Comparison of ENCODE assay signal across 16 cellular contexts in the genomic region with DNA sequence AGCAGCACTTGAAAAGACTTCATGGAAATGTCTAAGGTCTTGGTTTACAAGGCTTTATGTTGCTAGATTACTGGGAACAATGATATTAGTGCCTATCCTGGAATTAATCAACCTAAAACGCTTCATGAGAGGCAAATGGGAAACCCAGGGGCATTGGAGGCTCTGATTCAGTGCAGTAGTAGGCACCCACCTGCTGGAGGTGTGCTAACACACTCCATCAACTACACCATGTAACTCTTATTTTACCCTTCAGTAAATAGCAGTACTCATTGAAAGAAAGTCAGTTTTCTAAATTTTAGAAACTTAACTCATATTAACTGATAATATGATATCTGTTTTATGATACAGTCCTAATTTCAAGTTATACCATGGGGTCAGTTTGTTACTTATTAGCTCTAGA. TPM values are rescaled to one million over a fixed set of nuclear protein-coding genes. Genes with fewer than 3 reads are reported as not detected.
DNase-seq lines count a peak whose midpoint lies in the region; ATAC-seq, FAIRE-seq and TF ChIP-seq lines count a peak whose summit lies in the region.
"Had no signal": no experiment of that assay in that cellular context is flagged by ENCODE, and none has a peak within 500 bp of the region (broad histone marks: within the 10 kb centered on the region; RNA-seq: fewer than 3 reads in every experiment).

No MANE protein-coding gene starts in this region.

- H3K27me3 ChIP-seq in GM12878 (replicated peaks in 1 of 2; ENCODE audit: control insufficient read depth in 2 of 2, insufficient read depth in 2 of 2, low read length in 1 of 2), result no peaks in the 10 kb centered on the region

- H3K9me3 ChIP-seq in GM12878 (replicated peaks; ENCODE audit: control insufficient read depth, insufficient read depth, low read length), result no peaks in the 10 kb centered on the region

- no peaks in the 10 kb centered on the region for H3K79me2 ChIP-seq in GM12878 (ENCODE audit: control insufficient read depth, insufficient read depth, low read length)

- WGBS in GM12878 (ENCODE audit: insufficient coverage, insufficient replicate concordance, low lambda C conversion rate, missing lambda C conversion rate), result 59% methylated on average over 1 of the region's 1 CpG

- H4K20me1 ChIP-seq in GM12878 (ENCODE audit: control insufficient read depth, insufficient read depth), result no peaks in the 10 kb centered on the region

- no peaks in the 10 kb centered on the region for H3K36me3 ChIP-seq in GM12878 (ENCODE audit: control insufficient read depth in 2 of 2, insufficient read depth in 2 of 2, low read length in 1 of 2)

- no peak for TF ChIP-seq POLR2A in GM12878 (IDR thresholded peaks at IDR 0.05; ENCODE audit: low read depth, low read length)

- FAIRE-seq in GM12878 (lab: Jason Lieb, UNC), result no peak
- FAIRE-seq: endometrium had no signal

- TF ChIP-seq RAD21 in GM12878 (IDR thresholded peaks at IDR 0.05; ENCODE audit: insufficient read depth, low read depth, low read length), result peak; percentile 29; the same call in 1 of the 2 replicates

- SMC1A ChIA-PET in GM12878 (lab: Charles Lee; ENCODE audit: uncharacterized antibody, unreplicated experiment), result interaction anchor here (1.0 to 5.3 kb wide), 17 partner anchors 14 to 221 kb away, joined by 3 to 82 read pairs (median 5); partner anchors contain the start of gene NFE2L2

- in situ Hi-C loops in GM12878 (cut with MboI), result no loop called here

- no peak for TF ChIP-seq EP300 in GM12878 (IDR thresholded peaks at IDR 0.05; ENCODE audit: borderline replicate concordance in 1 of 2, control insufficient read depth in 1 of 2, low read depth in 2 of 2, low read length in 2 of 2)

- no peak overlapping the region for H2AFZ ChIP-seq in GM12878 (ENCODE audit: control insufficient read depth, low read depth, low read length)

- intact Hi-C loops in GM12878 (cut with micrococcal nuclease; ENCODE audit: unreplicated experiment), result no loop called here

- BruUV-seq in GM12878 (replicated peaks; lab: Mats Ljungman, UMichigan), result no TSS peak

- peak; percentile 13 for DNase-seq in DMS79 (lab: John Stamatoyannopoulos, UW)
- DNase-seq in GM12878 (ENCODE audit: low read depth, low spot score), result no peak
- no peak for DNase-seq in NCI-H1105 (lab: John Stamatoyannopoulos, UW)
- no peak for DNase-seq in NCI-H345 (lab: John Stamatoyannopoulos, UW)
- DNase-seq: activated effector memory CD4-positive, alpha-beta T cell treated with anti-CD3 and anti-CD28 coated beads, Interleukin-2, amount 50 U/mL, for 16 hours; COR-L47; kidney glomerular epithelial cell; NCI-H1694; NCI-H524; stimulated activated CD4-positive, alpha-beta T cell treated with anti-CD3 and anti-CD28 coated beads, Interleukin-2, amount 100 ng/mL, for 48 hours; substantia nigra had no signal

- no peak overlapping the region for H3K4me2 ChIP-seq in GM12878 (ENCODE audit: control insufficient read depth, insufficient read depth)

- ATAC-seq in HG03175 (IDR thresholded peaks at IDR 0.05; ENCODE audit: unreplicated experiment) (peak; percentile 46), GM12878 (peak; percentile 86), HG02588 (IDR thresholded peaks at IDR 0.05; ENCODE audit: unreplicated experiment) (no peak), HG03039 (IDR thresholded peaks at IDR 0.05; ENCODE audit: unreplicated experiment) (no peak)

- TF ChIP-seq CTCF in GM12874 (IDR thresholded peaks at IDR 0.05; ENCODE audit: insufficient read depth, low read depth, low read length) (peak; percentile 28; the same call in 1 of the 2 replicates), GM12878 (IDR thresholded peaks at IDR 0.05 in 2 of 3, conservative IDR thresholded peaks at IDR 0.05 in 1 of 3; ENCODE audit: control insufficient read depth in 2 of 3, extremely low read depth in 1 of 3, insufficient read depth in 1 of 3, low read depth in 3 of 3, low read length in 3 of 3) (peak; percentile 11 to 40 (median 23); a peak in 3 of 6 replicates)

- RAD21 ChIA-PET in GM12878 (lab: Charles Lee; ENCODE audit: unreplicated experiment), result interaction anchor here (0.7 to 6.7 kb wide), 9 partner anchors 17 to 221 kb away, joined by 3 to 65 read pairs (median 5); partner anchors contain the start of gene HNRNPA3

- peaks cover 7% of the 10 kb centered on the region; the same call in 1 of the 2 replicates for H3K4me1 ChIP-seq in GM12878 (ENCODE audit: control insufficient read depth, insufficient read depth, low read length)

- POLR2A ChIA-PET in GM12878 (lab: Charles Lee), result interaction anchor here (0.6 to 4.2 kb wide), 9 partner anchors 17 to 918 kb away, joined by 3 to 22 read pairs (median 3); partner anchors contain the start of gene NFE2L2

- no peak overlapping the region for H3K9ac ChIP-seq in GM12878 (ENCODE audit: control insufficient read depth, insufficient read depth, low read length)

- H3K4me3 ChIP-seq in GM12878, result no peak overlapping the region

- no peak overlapping the region for H3K27ac ChIP-seq in GM12878 (ENCODE audit: control insufficient read depth, insufficient read depth)

- CTCF ChIA-PET in GM12878 (lab: Yijun Ruan, JAX), result interaction anchor here (0.6 to 6.2 kb wide), 18 partner anchors 9 to 139 kb away, joined by 3 to 128 read pairs (median 4); partner anchors contain the start of genes HNRNPA3 and NFE2L2

TF ChIP-seq in GM12878, 131 proteins besides CTCF, POLR2A, EP300 and RAD21 (continues in another document):
- TF ChIP-seq E4F1 (IDR thresholded peaks at IDR 0.05; ENCODE audit: borderline replicate concordance, partially characterized antibody), result no peak
- TF ChIP-seq PAX8 (IDR thresholded peaks at IDR 0.05), result no peak
- no peak for TF ChIP-seq GABPA (IDR thresholded peaks at IDR 0.05; ENCODE audit: low read depth)
- TF ChIP-seq KAT2A (conservative IDR thresholded peaks at IDR 0.05; ENCODE audit: control insufficient read depth, low read depth, low read length), result no peak
- no peak for TF ChIP-seq TCF12 (IDR thresholded peaks at IDR 0.05; ENCODE audit: low read depth, low read length)
- TF ChIP-seq ZNF217 (IDR thresholded peaks at IDR 0.05), result no peak
- TF ChIP-seq STAT3 (IDR thresholded peaks at IDR 0.05; ENCODE audit: low read depth, low read length), result no peak
- no peak for TF ChIP-seq LARP7 (IDR thresholded peaks at IDR 0.05)
- TF ChIP-seq PML (IDR thresholded peaks at IDR 0.05; ENCODE audit: low read length), result no peak
- no peak for TF ChIP-seq TCF7 (IDR thresholded peaks at IDR 0.05; ENCODE audit: borderline replicate concordance)
- TF ChIP-seq FOXK2 (IDR thresholded peaks at IDR 0.05), result no peak
- TF ChIP-seq STAT1 (conservative IDR thresholded peaks at IDR 0.05), result no peak
- no peak for TF ChIP-seq NR2F1 (conservative IDR thresholded peaks at IDR 0.05)

RNA-seq across cellular contexts. Expression of gene HNRNPA3, which starts 17.4 kb away (rescaled TPM):
- 156 and 159 TPM in 2 replicates for total RNA-seq in GM12878 (2013; cell fraction: nucleolus; rRNA removed)
- total RNA-seq in GM12878 (2014; rRNA removed) (38.3 and 40.4 TPM in 2 replicates), GM12878 (2014; rRNA removed; fragmentation: Illumina TruSeq; extraction: Trizol) (64.5 and 69.7 TPM in 2 replicates), GM12878 (2021) (267 and 271 TPM in 2 replicates)
- 136 TPM for polyA plus RNA-seq in GM12878 (2011; ENCODE audit: low read depth)
- polyA plus RNA-seq in GM12878 (2011; rRNA removed) (191 and 282 TPM in 2 replicates), GM12878 (2014; fragmentation: Illumina TruSeq; extraction: Trizol) (343 and 435 TPM in 2 replicates), GM12878 (2014; fragmentation: Nextera tagmentation; extraction: Ambion mirVana) (100 to 1,000 TPM; 221 to 285 TPM), GM12878 (2014; rRNA removed) (293 and 302 TPM in 2 replicates), GM12878 (2016; fragmentation: Nextera tagmentation; extraction: Ambion mirVana) (100 to 1,000 TPM; 135 to 141 TPM)
- polyA plus RNA-seq in GM12878 (2011; cell fraction: cytosol; rRNA removed), result 65.8 TPM in 2 replicates
- 99.4 and 152 TPM in 2 replicates for polyA plus RNA-seq in GM12878 (2011; cell fraction: nucleus; rRNA removed)
- polyA plus RNA-seq in GM12878 (2012), result 279 and 381 TPM in 2 replicates
- 25.9 and 39.1 TPM in 2 replicates for polyA minus RNA-seq in GM12878 (2011; rRNA and poly(A)+ RNA removed)
- 29.8 and 31.5 TPM in 2 replicates for polyA minus RNA-seq in GM12878 (2011; cell fraction: cytosol; rRNA and poly(A)+ RNA removed)
- polyA minus RNA-seq in GM12878 (2011; cell fraction: nucleus; rRNA and poly(A)+ RNA removed), result 37.6 and 51.6 TPM in 2 replicates

Comparison
In these comparisons a context has a peak if more than half of its experiments do, and no peak if none do; other contexts are left out.
1. ATAC-seq: peak in HG03175 (single experiment) and GM12878 (single experiment); none in HG02588 (single experiment) and HG03039 (single experiment).